In the genomic region with DNA sequence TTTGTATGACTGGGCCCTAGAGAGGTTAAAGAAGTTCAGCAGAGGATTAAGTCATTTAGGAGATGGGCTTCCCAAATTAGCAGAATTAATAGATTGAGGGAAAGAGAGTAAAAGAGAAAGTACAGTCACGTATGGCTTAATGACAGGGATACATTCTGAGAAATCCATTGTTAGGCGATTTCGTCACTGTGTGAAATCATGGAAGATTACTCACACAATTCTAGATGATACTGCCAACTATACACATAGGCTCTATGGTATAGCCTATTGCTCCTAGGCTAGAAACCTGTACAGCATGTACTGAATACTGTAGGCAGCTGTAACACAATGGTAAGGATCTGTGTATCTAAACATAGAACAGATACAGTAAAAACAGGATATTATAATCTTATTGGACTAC, we compare ENCODE assay signal across 21 cellular contexts.
A peak's percentile ranks its signal among the peaks of the same experiment; 100 is the strongest.
DNase-seq lines count a peak whose midpoint lies in the region; ATAC-seq, FAIRE-seq and TF ChIP-seq lines count a peak whose summit lies in the region.
"Had no signal": no experiment of that assay in that cellular context is flagged by ENCODE, and none has a peak within 500 bp of the region (broad histone marks: within the 10 kb centered on the region; RNA-seq: fewer than 3 reads in every experiment).

No MANE protein-coding gene starts in this region.

- H3K4me1 Mint-ChIP-seq in WTC11, result peaks cover 30% of the 10 kb centered on the region
- no peaks in the 10 kb centered on the region for H3K4me1 Mint-ChIP-seq in activated T-cell treated with anti-CD3 and anti-CD28 coated beads, Interleukin-2, amount 50 U/mL, for 24 hours (ENCODE audit: low read depth)

- POLR2A ChIA-PET in WTC11 (lab: Charles Lee), result no interaction called here

- peaks cover 13% of the 10 kb centered on the region for H3K4me1 ChIP-seq in skeletal muscle satellite cell (ENCODE audit: control insufficient read depth, insufficient read depth, low read length)
- H3K4me1 ChIP-seq: psoas muscle had no signal

- H3K4me3 Mint-ChIP-seq in WTC11, result no peak overlapping the region
- H3K4me3 Mint-ChIP-seq in activated T-cell treated with anti-CD3 and anti-CD28 coated beads, Interleukin-2, amount 50 U/mL, for 24 hours, result no peak overlapping the region
- H3K4me3 Mint-ChIP-seq: IgD-negative memory B cell, type B pancreatic cell had no signal

- peak overlapping the region; percentile 20 for H3K4me2 ChIP-seq in skeletal muscle satellite cell (ENCODE audit: low read length)

- CTCF ChIA-PET in WTC11 (lab: Charles Lee), result no interaction called here

- peak; percentile 38 for FAIRE-seq in HTR-8/SVneo (lab: Jason Lieb, UNC)

- no peak overlapping the region for H3K4me3 ChIP-seq in skeletal muscle satellite cell (ENCODE audit: low read length)
- H3K4me3 ChIP-seq: MG63, psoas muscle had no signal

- peak overlapping the region; percentile 66 for H3K27ac Mint-ChIP-seq in WTC11
- no peak overlapping the region for H3K27ac Mint-ChIP-seq in activated T-cell treated with anti-CD3 and anti-CD28 coated beads, Interleukin-2, amount 50 U/mL, for 24 hours
- H3K27ac Mint-ChIP-seq: IgD-negative memory B cell, type B pancreatic cell had no signal

- DNase-seq in HTR-8/SVneo (ENCODE audit: insufficient read length, low spot score) (no peak), WTC11 (ENCODE audit: low spot score) (no peak), fibroblast of peridontal ligament (ENCODE audit: extremely low read depth) (peak; percentile 78)
- DNase-seq in activated T-cell treated with anti-CD3 and anti-CD28 coated beads, Interleukin-2, amount 50 U/mL, for 24 hours, result no peak
- DNase-seq: activated CD4-positive, alpha-beta T cell treated with anti-CD3 and anti-CD28 coated beads, Interleukin-2, amount 50 U/mL, for 1 hour; activated CD8-positive, alpha-beta memory T cell treated with anti-CD3 and anti-CD28 coated beads, Interleukin-2, amount 50 U/mL, for 48 hours; activated effector memory CD4-positive, alpha-beta T cell treated with anti-CD3 and anti-CD28 coated beads, Interleukin-2, amount 50 U/mL, for 16 hours; amygdala; cerebellar nuclear complex; MG63; NCI-H1436; NCI-H526; psoas muscle; SHP77; stimulated activated CD4-positive, alpha-beta T cell treated with anti-CD3 and anti-CD28 coated beads, Interleukin-4, amount 100 ng/mL, for 1 hour; stimulated activated naive CD8-positive, alpha-beta T cell treated with anti-CD3 and anti-CD28 coated beads, Interleukin-15, Interleukin-2, amounts not matched to agents 100 U/mL and 50 U/mL, for 24 hours had no signal

- no peaks in the 10 kb centered on the region for H3K27me3 ChIP-seq in skeletal muscle satellite cell (ENCODE audit: control insufficient read depth, insufficient read depth, low read length)
- H3K27me3 ChIP-seq: MG63 had no signal

- no peaks in the 10 kb centered on the region for H3K27me3 Mint-ChIP-seq in WTC11 (ENCODE audit: low read depth)
- H3K27me3 Mint-ChIP-seq in activated T-cell treated with anti-CD3 and anti-CD28 coated beads, Interleukin-2, amount 50 U/mL, for 24 hours, result peaks cover 3% of the 10 kb centered on the region
- H3K27me3 Mint-ChIP-seq: type B pancreatic cell had no signal

- H3K9me3 Mint-ChIP-seq in WTC11, result peaks cover 7% of the 10 kb centered on the region
- peaks cover 3% of the 10 kb centered on the region for H3K9me3 Mint-ChIP-seq in activated T-cell treated with anti-CD3 and anti-CD28 coated beads, Interleukin-2, amount 50 U/mL, for 24 hours

- TF ChIP-seq CTCF in WTC11 (IDR thresholded peaks at IDR 0.05), result no peak

- H3K36me3 Mint-ChIP-seq in WTC11, result peaks cover 6% of the 10 kb centered on the region
- H3K36me3 Mint-ChIP-seq in activated T-cell treated with anti-CD3 and anti-CD28 coated beads, Interleukin-2, amount 50 U/mL, for 24 hours (ENCODE audit: low read depth), result no peaks in the 10 kb centered on the region

- no peak overlapping the region for H3K9ac ChIP-seq in skeletal muscle satellite cell (ENCODE audit: low read depth, low read length)

- no peaks in the 10 kb centered on the region for H3K36me3 ChIP-seq in skeletal muscle satellite cell (ENCODE audit: insufficient read depth, low read length)
- H3K36me3 ChIP-seq: MG63 had no signal

- ATAC-seq in WTC11, result no peak
- no peak for ATAC-seq in HG03520 (IDR thresholded peaks at IDR 0.05; ENCODE audit: unreplicated experiment)
- no peak for ATAC-seq in GM19035 (IDR thresholded peaks at IDR 0.05; ENCODE audit: unreplicated experiment)
- ATAC-seq: psoas muscle; stimulated activated naive CD8-positive, alpha-beta T cell treated with anti-CD3 and anti-CD28 coated beads, Interleukin-15, Interleukin-2, amounts not matched to agents 100 U/mL and 50 U/mL, for 24 hours had no signal

- no peaks in the 10 kb centered on the region for H3K9me3 ChIP-seq in skeletal muscle satellite cell (replicated peaks; ENCODE audit: low read length)
- H3K9me3 ChIP-seq: MG63, psoas muscle had no signal

TF ChIP-seq in WTC11, 78 proteins besides CTCF, POLR2A, EP300 and RAD21 (continues in another document):
- TF ChIP-seq, protein P1, sequence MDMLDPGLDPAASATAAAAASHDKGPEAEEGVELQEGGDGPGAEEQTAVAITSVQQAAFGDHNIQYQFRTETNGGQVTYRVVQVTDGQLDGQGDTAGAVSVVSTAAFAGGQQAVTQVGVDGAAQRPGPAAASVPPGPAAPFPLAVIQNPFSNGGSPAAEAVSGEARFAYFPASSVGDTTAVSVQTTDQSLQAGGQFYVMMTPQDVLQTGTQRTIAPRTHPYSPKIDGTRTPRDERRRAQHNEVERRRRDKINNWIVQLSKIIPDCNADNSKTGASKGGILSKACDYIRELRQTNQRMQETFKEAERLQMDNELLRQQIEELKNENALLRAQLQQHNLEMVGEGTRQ (CRISPR knock-in tag; IDR thresholded peaks at IDR 0.05), result no peak
- TF ChIP-seq, protein P2, sequence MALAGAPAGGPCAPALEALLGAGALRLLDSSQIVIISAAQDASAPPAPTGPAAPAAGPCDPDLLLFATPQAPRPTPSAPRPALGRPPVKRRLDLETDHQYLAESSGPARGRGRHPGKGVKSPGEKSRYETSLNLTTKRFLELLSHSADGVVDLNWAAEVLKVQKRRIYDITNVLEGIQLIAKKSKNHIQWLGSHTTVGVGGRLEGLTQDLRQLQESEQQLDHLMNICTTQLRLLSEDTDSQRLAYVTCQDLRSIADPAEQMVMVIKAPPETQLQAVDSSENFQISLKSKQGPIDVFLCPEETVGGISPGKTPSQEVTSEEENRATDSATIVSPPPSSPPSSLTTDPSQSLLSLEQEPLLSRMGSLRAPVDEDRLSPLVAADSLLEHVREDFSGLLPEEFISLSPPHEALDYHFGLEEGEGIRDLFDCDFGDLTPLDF (CRISPR knock-in tag; IDR thresholded peaks at IDR 0.05), result no peak
- TF ChIP-seq, protein P3, sequence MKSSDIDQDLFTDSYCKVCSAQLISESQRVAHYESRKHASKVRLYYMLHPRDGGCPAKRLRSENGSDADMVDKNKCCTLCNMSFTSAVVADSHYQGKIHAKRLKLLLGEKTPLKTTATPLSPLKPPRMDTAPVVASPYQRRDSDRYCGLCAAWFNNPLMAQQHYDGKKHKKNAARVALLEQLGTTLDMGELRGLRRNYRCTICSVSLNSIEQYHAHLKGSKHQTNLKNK (CRISPR knock-in tag; IDR thresholded peaks at IDR 0.05), result no peak
- TF ChIP-seq, protein P4, sequence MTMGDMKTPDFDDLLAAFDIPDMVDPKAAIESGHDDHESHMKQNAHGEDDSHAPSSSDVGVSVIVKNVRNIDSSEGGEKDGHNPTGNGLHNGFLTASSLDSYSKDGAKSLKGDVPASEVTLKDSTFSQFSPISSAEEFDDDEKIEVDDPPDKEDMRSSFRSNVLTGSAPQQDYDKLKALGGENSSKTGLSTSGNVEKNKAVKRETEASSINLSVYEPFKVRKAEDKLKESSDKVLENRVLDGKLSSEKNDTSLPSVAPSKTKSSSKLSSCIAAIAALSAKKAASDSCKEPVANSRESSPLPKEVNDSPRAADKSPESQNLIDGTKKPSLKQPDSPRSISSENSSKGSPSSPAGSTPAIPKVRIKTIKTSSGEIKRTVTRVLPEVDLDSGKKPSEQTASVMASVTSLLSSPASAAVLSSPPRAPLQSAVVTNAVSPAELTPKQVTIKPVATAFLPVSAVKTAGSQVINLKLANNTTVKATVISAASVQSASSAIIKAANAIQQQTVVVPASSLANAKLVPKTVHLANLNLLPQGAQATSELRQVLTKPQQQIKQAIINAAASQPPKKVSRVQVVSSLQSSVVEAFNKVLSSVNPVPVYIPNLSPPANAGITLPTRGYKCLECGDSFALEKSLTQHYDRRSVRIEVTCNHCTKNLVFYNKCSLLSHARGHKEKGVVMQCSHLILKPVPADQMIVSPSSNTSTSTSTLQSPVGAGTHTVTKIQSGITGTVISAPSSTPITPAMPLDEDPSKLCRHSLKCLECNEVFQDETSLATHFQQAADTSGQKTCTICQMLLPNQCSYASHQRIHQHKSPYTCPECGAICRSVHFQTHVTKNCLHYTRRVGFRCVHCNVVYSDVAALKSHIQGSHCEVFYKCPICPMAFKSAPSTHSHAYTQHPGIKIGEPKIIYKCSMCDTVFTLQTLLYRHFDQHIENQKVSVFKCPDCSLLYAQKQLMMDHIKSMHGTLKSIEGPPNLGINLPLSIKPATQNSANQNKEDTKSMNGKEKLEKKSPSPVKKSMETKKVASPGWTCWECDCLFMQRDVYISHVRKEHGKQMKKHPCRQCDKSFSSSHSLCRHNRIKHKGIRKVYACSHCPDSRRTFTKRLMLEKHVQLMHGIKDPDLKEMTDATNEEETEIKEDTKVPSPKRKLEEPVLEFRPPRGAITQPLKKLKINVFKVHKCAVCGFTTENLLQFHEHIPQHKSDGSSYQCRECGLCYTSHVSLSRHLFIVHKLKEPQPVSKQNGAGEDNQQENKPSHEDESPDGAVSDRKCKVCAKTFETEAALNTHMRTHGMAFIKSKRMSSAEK (CRISPR knock-in tag; IDR thresholded peaks at IDR 0.05; ENCODE audit: borderline replicate concordance), result no peak
- TF ChIP-seq CREB1 (CRISPR knock-in tag; IDR thresholded peaks at IDR 0.05) (no peak), TCF7 (CRISPR knock-in tag; IDR thresholded peaks at IDR 0.05; ENCODE audit: low read depth) (no peak), ETV6 (CRISPR knock-in tag; IDR thresholded peaks at IDR 0.05) (no peak), SP1 (CRISPR knock-in tag; conservative IDR thresholded peaks at IDR 0.05) (no peak), NFE2L1 (CRISPR knock-in tag; IDR thresholded peaks at IDR 0.05) (no peak), NR1H2 (CRISPR knock-in tag; IDR thresholded peaks at IDR 0.05) (no peak)
- TF ChIP-seq, protein P5, sequence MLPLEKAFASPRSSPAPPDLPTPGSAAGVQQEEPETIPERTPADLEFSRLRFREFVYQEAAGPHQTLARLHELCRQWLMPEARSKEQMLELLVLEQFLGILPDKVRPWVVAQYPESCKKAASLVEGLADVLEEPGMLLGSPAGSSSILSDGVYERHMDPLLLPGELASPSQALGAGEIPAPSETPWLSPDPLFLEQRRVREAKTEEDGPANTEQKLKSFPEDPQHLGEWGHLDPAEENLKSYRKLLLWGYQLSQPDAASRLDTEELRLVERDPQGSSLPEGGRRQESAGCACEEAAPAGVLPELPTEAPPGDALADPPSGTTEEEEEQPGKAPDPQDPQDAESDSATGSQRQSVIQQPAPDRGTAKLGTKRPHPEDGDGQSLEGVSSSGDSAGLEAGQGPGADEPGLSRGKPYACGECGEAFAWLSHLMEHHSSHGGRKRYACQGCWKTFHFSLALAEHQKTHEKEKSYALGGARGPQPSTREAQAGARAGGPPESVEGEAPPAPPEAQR (CRISPR knock-in tag; IDR thresholded peaks at IDR 0.05), result no peak
